In genomic region chr3:152737021-152737908, GRCh38 we compare ENCODE assay signal across 8 cellular contexts.
A peak's percentile ranks its signal among the peaks of the same experiment; 100 is the strongest.
DNase-seq lines count a peak whose midpoint lies in the region; ATAC-seq, FAIRE-seq and TF ChIP-seq lines count a peak whose summit lies in the region.

No MANE protein-coding gene starts in this region.

- no peaks in the 10 kb centered on the region for H3K36me3 Mint-ChIP-seq in immature natural killer cell

- H3K27ac Mint-ChIP-seq in immature natural killer cell, result no peak overlapping the region

- DNase-seq in Kasumi-1 (lab: John Stamatoyannopoulos, UW) (peak; percentile 26 to 43), fibroblast of peridontal ligament (ENCODE audit: extremely low read depth) (peak; percentile 73), DMS153 treated with DMSO at 0.1 percent for 48 hours (lab: John Stamatoyannopoulos, UW; ENCODE audit: unreplicated experiment) (no peak), immature natural killer cell (no peak), frontal cortex (ENCODE audit: low spot score in 2 of 2) (no peak), NCI-H2227 (lab: John Stamatoyannopoulos, UW; ENCODE audit: unreplicated experiment) (no peak)

- H3K4me3 Mint-ChIP-seq in immature natural killer cell, result no peak overlapping the region

- H3K9me3 Mint-ChIP-seq in immature natural killer cell, result no peaks in the 10 kb centered on the region

- peaks cover 0 to 3% (median 0%) of the 10 kb centered on the region in 3 donors for H3K27me3 Mint-ChIP-seq in immature natural killer cell (ENCODE audit: low read depth in 3 of 3)

- TF ChIP-seq POLR2A in GM18505 (IDR thresholded peaks at IDR 0.05; ENCODE audit: borderline replicate concordance, extremely low read depth, insufficient read depth, insufficient read length), result no peak

- no peak for FAIRE-seq in frontal cortex (lab: Jason Lieb, UNC)

- peak; percentile 99 for ATAC-seq in GM18505 (IDR thresholded peaks at IDR 0.05; ENCODE audit: unreplicated experiment)
- peak; percentile 99 for ATAC-seq in GM21825 (IDR thresholded peaks at IDR 0.05; ENCODE audit: unreplicated experiment)

- H3K4me1 Mint-ChIP-seq in immature natural killer cell, result peaks cover 0 to 12% of the 10 kb centered on the region in 2 donors

Comparison
In these comparisons a context has a peak if more than half of its experiments do, and no peak if none do; other contexts are left out.
1. DNase-seq: peak in Kasumi-1 (2 of 2) and fibroblast of peridontal ligament (single experiment); none in DMS153 treated with DMSO at 0.1 percent for 48 hours (single experiment), immature natural killer cell (0 of 3), frontal cortex (0 of 2) and NCI-H2227 (single experiment).